8 cellular contexts compared by ENCODE assay signal in genomic region chr18:26574958-26575864, GRCh38. TPM values are rescaled to one million over a fixed set of nuclear protein-coding genes. Genes with fewer than 3 reads are reported as not detected.
A peak's percentile ranks its signal among the peaks of the same experiment; 100 is the strongest.
DNase-seq lines count a peak whose midpoint lies in the region; ATAC-seq, FAIRE-seq and TF ChIP-seq lines count a peak whose summit lies in the region.

No MANE protein-coding gene starts in this region.

- no peak for TF ChIP-seq POLR2A in K562 (conservative IDR thresholded peaks at IDR 0.05)

- no peak for TF ChIP-seq EP300 in K562 (IDR thresholded peaks at IDR 0.05; ENCODE audit: low read length)

- no peak overlapping the region for H3K9ac ChIP-seq in K562 (ENCODE audit: insufficient read depth in 1 of 2, low read depth in 2 of 2, low read length in 2 of 2)

- no peaks in the 10 kb centered on the region for H3K79me2 ChIP-seq in K562 (ENCODE audit: control insufficient read depth, insufficient read depth, low read length)

- no peaks in the 10 kb centered on the region for H3K36me3 ChIP-seq in MG63
- H3K36me3 ChIP-seq in K562 (ENCODE audit: control insufficient read depth, insufficient read depth, low read length) = no peaks in the 10 kb centered on the region
- no peaks in the 10 kb centered on the region for H3K36me3 ChIP-seq in small intestine (ENCODE audit: control insufficient read depth in 2 of 2, insufficient read depth in 2 of 2, low read length in 2 of 2)

- H2AFZ ChIP-seq in K562 (ENCODE audit: low read depth, low read length) = 0 out of 2 replicates have a peak overlapping the region, but pooled peaks have one; percentile 41

- POLR2A ChIA-PET in K562 (lab: Yijun Ruan, JAX) = interaction anchor here (0.7 kb wide), 1 partner anchor 1144 kb away, joined by 3 read pairs; no protein-coding TSS in a partner anchor

- no TSS peak for BruUV-seq in K562 (replicated peaks; lab: Mats Ljungman, UMichigan)

- FAIRE-seq in K562 (lab: Jason Lieb, UNC) (peak; percentile 55), small intestine (lab: Jason Lieb, UNC) (no peak)

- WGBS in K562 (ENCODE audit: insufficient coverage, low coverage, missing lambda C conversion rate) = 1% methylated on average over 27 of the region's 27 CpGs
- 1 to 4% (median 2%) methylated on average over 27 of the region's 27 CpGs for WGBS in small intestine, 3 donors

- H3K4me3 ChIP-seq in MG63 (peak overlapping the region; percentile 43), K562 (no peak overlapping the region), small intestine (ENCODE audit: low read depth in 1 of 2, low read length in 2 of 2) (peak overlapping the region in 1 of 2 donors; percentile 23)

- H3K27ac ChIP-seq in K562 (ENCODE audit: extremely low read depth, low read depth, low read length) (no peak overlapping the region), small intestine (ENCODE audit: low read depth in 1 of 2, low read length in 1 of 2) (no peak overlapping the region)

- ATAC-seq in K562 (peak; percentile 88), HG03039 (IDR thresholded peaks at IDR 0.05; ENCODE audit: unreplicated experiment) (no peak)

- intact Hi-C loops in K562 (cut with micrococcal nuclease) = no loop called here

- H3K9me3 ChIP-seq in MG63 = no peaks in the 10 kb centered on the region
- H3K9me3 ChIP-seq in K562 (replicated peaks; ENCODE audit: control insufficient read depth, insufficient read depth, low read depth, low read length) = no peaks in the 10 kb centered on the region
- H3K9me3 ChIP-seq in small intestine (ENCODE audit: control insufficient read depth, low read depth) = no peaks in the 10 kb centered on the region

- in situ Hi-C loops in G401 (cut with HindIII; ENCODE audit: low sequenced_read_pairs) = no loop called here
- in situ Hi-C loops in K562 (cut with MboI) = no loop called here

- TF ChIP-seq RAD21 in K562 (CRISPR knock-in tag; conservative IDR thresholded peaks at IDR 0.05 in 1 of 2, IDR thresholded peaks at IDR 0.05 in 1 of 2) = no peak

- H3K9me1 ChIP-seq in K562 (ENCODE audit: control insufficient read depth, insufficient read depth, low read length) = no peaks in the 10 kb centered on the region

- TF ChIP-seq CTCF in K562 (IDR thresholded peaks at IDR 0.05 in 2 of 3, conservative IDR thresholded peaks at IDR 0.05 in 1 of 3; ENCODE audit: insufficient read depth in 2 of 3, low read depth in 1 of 3, low read length in 3 of 3) = no peak

- H3K27me3 ChIP-seq in MG63 = no peaks in the 10 kb centered on the region
- H3K27me3 ChIP-seq in K562 (ENCODE audit: control insufficient read depth in 2 of 2, insufficient read depth in 2 of 2, low read length in 2 of 2) = no peaks in the 10 kb centered on the region
- H3K27me3 ChIP-seq in small intestine (ENCODE audit: control insufficient read depth in 2 of 2, insufficient read depth in 2 of 2, low read length in 2 of 2) = peaks cover 0 to 2% of the 10 kb centered on the region in 2 donors

- H3K4me2 ChIP-seq in K562 (ENCODE audit: insufficient read depth, low read length) = peak overlapping the region; percentile 47

- H3K4me1 ChIP-seq in K562 (replicated peaks in 1 of 2; ENCODE audit: control insufficient read depth in 2 of 2, insufficient read depth in 2 of 2, low read length in 2 of 2) (peaks cover 0 to 3% of the 10 kb centered on the region in 2 experiments; a peak in 1 of 5 replicates), small intestine (ENCODE audit: control insufficient read depth in 2 of 2, insufficient read depth in 1 of 2, low read depth in 1 of 2, low read length in 1 of 2) (no peaks in the 10 kb centered on the region)

- CTCF ChIA-PET in K562 (lab: Yijun Ruan, JAX; ENCODE audit: low intra/inter-chr PET ratio) = no interaction called here

- H4K20me1 ChIP-seq in K562 (replicated peaks; ENCODE audit: control insufficient read depth, insufficient read depth, low read length) = no peaks in the 10 kb centered on the region

- DNase-seq in G401 (ENCODE audit: low spot score) (peak; percentile 13), MG63 (peak; percentile 79), K562 (ENCODE audit: extremely low read depth in 1 of 4, low spot score in 3 of 4) (peak in 2 of 4 experiments; percentile 23 to 33), iPS-NIHi11 (ENCODE audit: low spot score) (peak; percentile 63), small intestine (peak; percentile 33), NCI-H226 (no peak), putamen (ENCODE audit: low spot score) (no peak)

TF ChIP-seq in K562, 482 proteins besides CTCF, POLR2A, EP300 and RAD21:
- TF ChIP-seq MAFG (tag; conservative IDR thresholded peaks at IDR 0.05) = peak; percentile 73
- TF ChIP-seq E2F6 (IDR thresholded peaks at IDR 0.05; ENCODE audit: borderline replicate concordance in 1 of 2, extremely low read depth in 1 of 2, insufficient read depth in 1 of 2, insufficient read length in 1 of 2, low read depth in 1 of 2, low read length in 1 of 2, poor library complexity in 1 of 2, severe bottlenecking in 1 of 2) = peak in 1 of 2 experiments; percentile 31
- TF ChIP-seq NFE2L1 (tag; IDR thresholded peaks at IDR 0.05; ENCODE audit: borderline replicate concordance, low read depth) = peak; percentile 59
- 0 out of 2 replicates have a peak, but pooled peaks have one; percentile 20 for TF ChIP-seq MAFF (IDR thresholded peaks at IDR 0.05; ENCODE audit: low read length)
- TF ChIP-seq ZNF316 (IDR thresholded peaks at IDR 0.05) = peak; percentile 61
- no peak for TF ChIP-seq GTF2E2 (tag; IDR thresholded peaks at IDR 0.05)
- TF ChIP-seq C11orf30 (IDR thresholded peaks at IDR 0.05; ENCODE audit: low read depth) = peak; percentile 65
- no peak for TF ChIP-seq LEF1 (IDR thresholded peaks at IDR 0.05)
- no peak for TF ChIP-seq NCOA6 (IDR thresholded peaks at IDR 0.05)

RNA-seq across cellular contexts. Expression of gene KCTD1, which starts 26.9 kb away (rescaled TPM):
- total RNA-seq in G401 (2014; rRNA removed; shearing (Covaris generic)) = 11.5 and 26.0 TPM in 2 replicates
- 10.6 and 14.5 TPM in 2 replicates for total RNA-seq in MG63 (2014; rRNA removed; shearing (Covaris generic); ENCODE audit: low replicate concordance)
- total RNA-seq in K562 (2011; cell fraction: chromatin; rRNA removed; ENCODE audit: low replicate concordance) = not detected in 2 replicates
- not detected in 2 replicates for total RNA-seq in K562 (2011; cell fraction: nucleolus; rRNA removed)
- total RNA-seq in K562 (2011; cell fraction: nucleoplasm; rRNA removed) = not detected in 2 replicates
- total RNA-seq in K562 (2014; rRNA removed) (0.57 TPM in 1 of 2 replicates, not detected in the other), K562 (2014; rRNA removed; fragmentation: Illumina TruSeq; extraction: Trizol) (not detected in 2 replicates), K562 (2015; rRNA removed; fragmentation: Illumina TruSeq; extraction: Trizol) (not detected in 2 replicates), K562 (2021) (not detected in 2 replicates)
- polyA plus RNA-seq in K562 (2011; rRNA removed) (not detected in 2 replicates), K562 (2014; fragmentation: Illumina TruSeq; extraction: Trizol) (not detected in 2 replicates), K562 (2014; fragmentation: Nextera tagmentation; extraction: Ambion mirVana) (not detected), K562 (2014; rRNA removed) (not detected in 2 replicates), small intestine (1 to 10 TPM; 1.8 to 4.2 (median 2.2) TPM)
- not detected in 2 replicates for polyA plus RNA-seq in K562 (2011; cell fraction: cytosol; rRNA removed)
- 0.21 TPM in 1 of 2 replicates, not detected in the other for polyA plus RNA-seq in K562 (2011; cell fraction: nucleus; rRNA removed)
- not detected in 2 replicates for polyA plus RNA-seq in K562 (2012)
- not detected in 2 replicates for polyA minus RNA-seq in K562 (2011; rRNA and poly(A)+ RNA removed)
- not detected in 2 replicates for polyA minus RNA-seq in K562 (2011; cell fraction: cytosol; rRNA and poly(A)+ RNA removed)
- polyA minus RNA-seq in K562 (2011; cell fraction: nucleus; rRNA and poly(A)+ RNA removed) = 0.13 TPM in 1 of 2 replicates, not detected in the other

Comparison
In these comparisons a context has a peak if more than half of its experiments do, and no peak if none do; other contexts are left out.
1. DNase-seq: peak in G401 (single experiment), MG63 (single experiment), iPS-NIHi11 (single experiment) and small intestine (single experiment); none in NCI-H226 (single experiment) and putamen (single experiment).